9 cellular contexts compared by ENCODE assay signal in genomic region chr14:105415481-105416428, GRCh38. TPM values are rescaled to one million over a fixed set of nuclear protein-coding genes. Genes with fewer than 3 reads are reported as not detected.
DNase-seq lines count a peak whose midpoint lies in the region; ATAC-seq, FAIRE-seq and TF ChIP-seq lines count a peak whose summit lies in the region.
"Had no signal": no experiment of that assay in that cellular context is flagged by ENCODE, and none has a peak within 500 bp of the region (broad histone marks: within the 10 kb centered on the region; RNA-seq: fewer than 3 reads in every experiment).

No MANE protein-coding gene starts in this region.

- H3K36me3 ChIP-seq in Caco-2 (ENCODE audit: control insufficient read depth, insufficient read depth, low read length): no peaks in the 10 kb centered on the region
- no peaks in the 10 kb centered on the region for H3K36me3 ChIP-seq in OCI-LY7 (ENCODE audit: insufficient read depth, low read length)
- no peaks in the 10 kb centered on the region for H3K36me3 ChIP-seq in endothelial cell of umbilical vein (ENCODE audit: control insufficient read depth in 2 of 2, extremely low read depth in 1 of 2, insufficient read depth in 2 of 2, low read length in 2 of 2)
- no peaks in the 10 kb centered on the region for H3K36me3 ChIP-seq in psoas muscle (ENCODE audit: insufficient read depth in 1 of 2, low read depth in 1 of 2)

- H4K20me1 ChIP-seq in OCI-LY7 (ENCODE audit: insufficient read depth, low read length): no peaks in the 10 kb centered on the region
- no peaks in the 10 kb centered on the region for H4K20me1 ChIP-seq in endothelial cell of umbilical vein (replicated peaks; ENCODE audit: control insufficient read depth, extremely low read depth, insufficient read depth, low read length)

- H3K4me1 ChIP-seq in Caco-2: peaks cover 22% of the 10 kb centered on the region
- H3K4me1 ChIP-seq in OCI-LY7 (ENCODE audit: insufficient read depth, low read length, poor library complexity, severe bottlenecking): peaks cover 10% of the 10 kb centered on the region
- H3K4me1 ChIP-seq in endothelial cell of umbilical vein (ENCODE audit: control insufficient read depth, extremely low read depth, insufficient read depth, low read length): peaks cover 13% of the 10 kb centered on the region
- peaks cover 26% of the 10 kb centered on the region for H3K4me1 ChIP-seq in psoas muscle

- H3K27ac Mint-ChIP-seq in Caco-2 (ENCODE audit: unreplicated experiment): no peak overlapping the region

- H3K79me2 ChIP-seq in OCI-LY7 (ENCODE audit: insufficient read depth, low read depth, low read length) (peaks cover 6% of the 10 kb centered on the region), endothelial cell of umbilical vein (ENCODE audit: control insufficient read depth, insufficient read depth, low read length) (peaks cover 11% of the 10 kb centered on the region)

- no peaks in the 10 kb centered on the region for H3K9me1 ChIP-seq in endothelial cell of umbilical vein (replicated peaks; ENCODE audit: control insufficient read depth, extremely low read depth, insufficient read depth, low read length)

- POLR2A ChIA-PET in Caco-2 (lab: Charles Lee) (no interaction called here), OCI-LY7 (lab: Charles Lee) (no interaction called here), endothelial cell of umbilical vein (lab: Charles Lee) (interaction anchor here (0.6 kb wide), 2 partner anchors 9 to 1845 kb away, joined by 5 to 7 read pairs; no protein-coding TSS in a partner anchor)

- no peaks in the 10 kb centered on the region for H3K9me3 ChIP-seq in Caco-2
- no peaks in the 10 kb centered on the region for H3K9me3 ChIP-seq in OCI-LY7 (ENCODE audit: low read length)
- H3K9me3 ChIP-seq in endothelial cell of umbilical vein (replicated peaks; ENCODE audit: control insufficient read depth, insufficient read depth, low read length): no peaks in the 10 kb centered on the region
- no peaks in the 10 kb centered on the region for H3K9me3 ChIP-seq in psoas muscle

- CTCF ChIA-PET in Caco-2 (lab: Charles Lee) (no interaction called here), OCI-LY7 (lab: Charles Lee; ENCODE audit: unreplicated experiment) (no interaction called here), endothelial cell of umbilical vein (lab: Charles Lee) (interaction anchor here (0.9 to 1.2 kb wide), 2 partner anchors 14 to 74 kb away, joined by 3 to 5 read pairs; no protein-coding TSS in a partner anchor)

- FAIRE-seq in endothelial cell of umbilical vein (lab: Jason Lieb, UNC): no peak

- no peak overlapping the region for H3K9ac ChIP-seq in endothelial cell of umbilical vein (replicated peaks; ENCODE audit: extremely low read depth, insufficient read depth, low read length)

- H2AFZ ChIP-seq in OCI-LY7 (ENCODE audit: low read length) (no peak overlapping the region), endothelial cell of umbilical vein (ENCODE audit: low read depth, low read length) (peak overlapping the region; percentile 84)

- no peak for TF ChIP-seq CTCF in Caco-2 (IDR thresholded peaks at IDR 0.05; ENCODE audit: insufficient read depth in 1 of 2, low read depth in 1 of 2, low read length in 1 of 2, severe bottlenecking in 1 of 2, unreplicated experiment in 1 of 2)
- no peak for TF ChIP-seq CTCF in OCI-LY7 (conservative IDR thresholded peaks at IDR 0.05; ENCODE audit: low read length)
- no peak for TF ChIP-seq CTCF in endothelial cell of umbilical vein (IDR thresholded peaks at IDR 0.05; ENCODE audit: extremely low read depth in 1 of 2, insufficient read depth in 1 of 2, low read depth in 1 of 2, low read length in 2 of 2)
- no peak for TF ChIP-seq CTCF in psoas muscle (IDR thresholded peaks at IDR 0.05)

- DNase-seq in Caco-2 (no peak), OCI-LY7 (ENCODE audit: low spot score) (no peak), endothelial cell of umbilical vein (ENCODE audit: low read depth, low spot score) (no peak), psoas muscle (no peak), cerebellar cortex (ENCODE audit: low spot score) (no peak), NCI-H345 treated with DMSO at 0.1 percent for 48 hours (lab: John Stamatoyannopoulos, UW; ENCODE audit: unreplicated experiment) (no peak)
- DNase-seq: NCI-H187 treated with DMSO at 0.1 percent for 48 hours had no signal

- no TSS peak for BruUV-seq in Caco-2 (replicated peaks; lab: Mats Ljungman, UMichigan)
- BruUV-seq in OCI-LY7 (replicated peaks; lab: Mats Ljungman, UMichigan): no TSS peak
- BruUV-seq in endothelial cell of umbilical vein (replicated peaks; lab: Mats Ljungman, UMichigan): no TSS peak

- H3K4me2 ChIP-seq in OCI-LY7 (ENCODE audit: low read length) (peak overlapping the region; percentile 43; the same call in 1 of the 2 replicates), endothelial cell of umbilical vein (ENCODE audit: insufficient read depth, low read length) (peak overlapping the region; percentile 21)

- intact Hi-C loops in Caco-2 (cut with micrococcal nuclease; ENCODE audit: unreplicated experiment): loop anchor here (1.0 kb wide), 1 partner anchor 17 kb away; the partner anchor contains the start of gene TEX22
- intact Hi-C loops in OCI-LY7 (cut with micrococcal nuclease; ENCODE audit: unreplicated experiment): no loop called here
- intact Hi-C loops in endothelial cell of umbilical vein (cut with micrococcal nuclease): loop anchor here (2.0 to 10.0 kb wide), 3 partner anchors 15 to 111 kb away; partner anchors contain the start of genes BRF1 and TEX22
- intact Hi-C loops in psoas muscle (cut with DNase I): loop anchor here in 1 of 2 donors (5.0 kb wide), 1 partner anchor 52 kb away; no protein-coding TSS in a partner anchor

- H3K4me3 ChIP-seq in Caco-2 (ENCODE audit: low read depth, low read length) (peak overlapping the region; percentile 39), OCI-LY7 (ENCODE audit: low read depth, low read length, poor library complexity, severe bottlenecking) (no peak overlapping the region), endothelial cell of umbilical vein (replicated peaks in 1 of 3; ENCODE audit: insufficient read depth in 1 of 3, low read depth in 1 of 3, low read length in 3 of 3) (peak overlapping the region in 2 of 3 experiments; percentile 10 to 44), psoas muscle (peak overlapping the region; percentile 67)

- no peaks in the 10 kb centered on the region for H3K9me2 ChIP-seq in OCI-LY7 (ENCODE audit: insufficient read depth, low read length)

- TF ChIP-seq POLR2A in endothelial cell of umbilical vein (IDR thresholded peaks at IDR 0.05; ENCODE audit: low read depth, low read length) (no peak), GM18505 (IDR thresholded peaks at IDR 0.05; ENCODE audit: borderline replicate concordance, extremely low read depth, insufficient read depth, insufficient read length) (no peak)

- H3K27me3 Mint-ChIP-seq in Caco-2 (ENCODE audit: insufficient read depth, unreplicated experiment): no peaks in the 10 kb centered on the region

- H3K27me3 ChIP-seq in Caco-2 (replicated peaks; ENCODE audit: control insufficient read depth, insufficient read depth, low read length) (no peaks in the 10 kb centered on the region), endothelial cell of umbilical vein (ENCODE audit: control insufficient read depth in 2 of 2, insufficient read depth in 2 of 2, low read length in 2 of 2) (peaks cover under 1 to 1% of the 10 kb centered on the region in 2 experiments), psoas muscle (ENCODE audit: insufficient read depth in 3 of 3, low read length in 2 of 3) (peaks cover 0 to 2% (median 0%) of the 10 kb centered on the region in 3 donors)

- no peak overlapping the region for H3K27ac ChIP-seq in OCI-LY7 (ENCODE audit: low read depth, low read length, poor library complexity, severe bottlenecking)
- H3K27ac ChIP-seq in endothelial cell of umbilical vein (ENCODE audit: insufficient read depth, low read depth, low read length): no peak overlapping the region
- peak overlapping the region; percentile 81 for H3K27ac ChIP-seq in psoas muscle

- dilution Hi-C loops in endothelial cell of umbilical vein (cut with MboI; ENCODE audit: extremely low pct_ligation_motif_present, low sequenced_read_pairs): no loop called here

- H3K9me3 Mint-ChIP-seq in Caco-2 (ENCODE audit: unreplicated experiment): no peaks in the 10 kb centered on the region

- peaks cover 10% of the 10 kb centered on the region for H3K4me1 Mint-ChIP-seq in Caco-2 (ENCODE audit: low read depth, unreplicated experiment)

- H3K36me3 Mint-ChIP-seq in Caco-2 (ENCODE audit: insufficient read depth, unreplicated experiment): peaks cover 12% of the 10 kb centered on the region

- ATAC-seq in psoas muscle (no peak), HG03097 (IDR thresholded peaks at IDR 0.05; ENCODE audit: low FRiP score, unreplicated experiment) (no peak), GM18505 (IDR thresholded peaks at IDR 0.05; ENCODE audit: unreplicated experiment) (no peak)

- 74 to 81% (median 75%) methylated on average over 25 of the region's 25 CpGs for WGBS in psoas muscle, 3 donors

- peak overlapping the region; percentile 53 for H3K4me3 Mint-ChIP-seq in Caco-2 (ENCODE audit: unreplicated experiment)

RNA-seq across cellular contexts. Expression of gene MTA1, which starts 3.9 kb away (rescaled TPM):
- total RNA-seq in Caco-2 (2022) (158 and 167 TPM in 2 replicates), OCI-LY7 (2022) (217 and 220 TPM in 2 replicates), endothelial cell of umbilical vein (158 and 167 TPM in 2 replicates), psoas muscle (10 to 100 TPM; 41.1 to 48.6 (median 45.1) TPM)
- 92.3 and 103 TPM in 2 replicates for total RNA-seq in OCI-LY7 (2014; rRNA removed; shearing (Covaris generic))
- polyA plus RNA-seq in endothelial cell of umbilical vein (85.2 and 97.2 TPM in 2 replicates), psoas muscle (10 to 100 TPM; 22.6 to 32.8 (median 25.5) TPM)
- polyA plus RNA-seq in endothelial cell of umbilical vein (2011; cell fraction: cytosol; rRNA removed): 64.9 and 83.8 TPM in 2 replicates
- 382 and 473 TPM in 2 replicates for polyA plus RNA-seq in endothelial cell of umbilical vein (2011; cell fraction: nucleus; rRNA removed)
- 74.8 and 83.4 TPM in 2 replicates for polyA plus RNA-seq in endothelial cell of umbilical vein (2012)
- 58.0 and 69.6 TPM in 2 replicates for polyA minus RNA-seq in endothelial cell of umbilical vein
- polyA minus RNA-seq in endothelial cell of umbilical vein (2011; cell fraction: cytosol; rRNA and poly(A)+ RNA removed): 90.6 TPM
- 110 and 182 TPM in 2 replicates for polyA minus RNA-seq in endothelial cell of umbilical vein (2011; cell fraction: nucleus; rRNA and poly(A)+ RNA removed)

RNA-seq across cellular contexts. Expression of gene TEX22, which starts 17.4 kb away (rescaled TPM):
- total RNA-seq in Caco-2 (2022) (0.86 and 0.91 TPM in 2 replicates), OCI-LY7 (2022) (9.2 and 12.2 TPM in 2 replicates), endothelial cell of umbilical vein (1.1 and 2.1 TPM in 2 replicates), psoas muscle (under 1 TPM in 3 of 4 donors, not detected in 1; 0.34 to 0.75 (median 0.39) TPM)
- 1.3 and 2.3 TPM in 2 replicates for total RNA-seq in OCI-LY7 (2014; rRNA removed; shearing (Covaris generic))
- polyA plus RNA-seq in endothelial cell of umbilical vein (0.06 and 0.22 TPM in 2 replicates), psoas muscle (under 1 TPM in 2 of 3 donors, not detected in 1; 0.10 to 0.13 TPM)
- 0.14 TPM in 2 replicates for polyA plus RNA-seq in endothelial cell of umbilical vein (2011; cell fraction: cytosol; rRNA removed)
- polyA plus RNA-seq in endothelial cell of umbilical vein (2011; cell fraction: nucleus; rRNA removed): 0.76 and 0.90 TPM in 2 replicates
- not detected in 2 replicates for polyA plus RNA-seq in endothelial cell of umbilical vein (2012)
- polyA minus RNA-seq in endothelial cell of umbilical vein: 0.19 and 0.23 TPM in 2 replicates
- polyA minus RNA-seq in endothelial cell of umbilical vein (2011; cell fraction: cytosol; rRNA and poly(A)+ RNA removed): not detected
- polyA minus RNA-seq in endothelial cell of umbilical vein (2011; cell fraction: nucleus; rRNA and poly(A)+ RNA removed): 0.24 and 0.53 TPM in 2 replicates

RNA-seq across cellular contexts. Expression of gene CRIP2, which starts 58.9 kb away (rescaled TPM):
- total RNA-seq in Caco-2 (2022) (0.88 and 1.5 TPM in 2 replicates), OCI-LY7 (2022) (not detected in 2 replicates), endothelial cell of umbilical vein (322 and 361 TPM in 2 replicates), psoas muscle (10 to 100 TPM; 23.1 to 46.5 (median 30.2) TPM)
- not detected in 2 replicates for total RNA-seq in OCI-LY7 (2014; rRNA removed; shearing (Covaris generic))
- polyA plus RNA-seq in endothelial cell of umbilical vein (954 and 1,384 TPM in 2 replicates), psoas muscle (10 to 100 TPM; 28.5 to 71.8 (median 47.3) TPM)
- 542 and 715 TPM in 2 replicates for polyA plus RNA-seq in endothelial cell of umbilical vein (2011; cell fraction: cytosol; rRNA removed)
- 348 and 443 TPM in 2 replicates for polyA plus RNA-seq in endothelial cell of umbilical vein (2011; cell fraction: nucleus; rRNA removed)
- polyA plus RNA-seq in endothelial cell of umbilical vein (2012): 232 and 368 TPM in 2 replicates
- polyA minus RNA-seq in endothelial cell of umbilical vein: 127 and 173 TPM in 2 replicates
- 41.4 TPM for polyA minus RNA-seq in endothelial cell of umbilical vein (2011; cell fraction: cytosol; rRNA and poly(A)+ RNA removed)
- 40.5 and 94.7 TPM in 2 replicates for polyA minus RNA-seq in endothelial cell of umbilical vein (2011; cell fraction: nucleus; rRNA and poly(A)+ RNA removed)
